In genomic region chr3:179066058-179066457, GRCh38 we compare ENCODE assay signal across 15 cellular contexts. TPM values are rescaled to one million over a fixed set of nuclear protein-coding genes. Genes with fewer than 3 reads are reported as not detected.
DNase-seq lines count a peak whose midpoint lies in the region; ATAC-seq and TF ChIP-seq lines count a peak whose summit lies in the region.
"Had no signal": no experiment of that assay in that cellular context is flagged by ENCODE, and none has a peak within 500 bp of the region (broad histone marks: within the 10 kb centered on the region; RNA-seq: fewer than 3 reads in every experiment).

No MANE protein-coding gene starts in this region.

- peaks cover under 1% of the 10 kb centered on the region for H3K27me3 Mint-ChIP-seq in brain
- H3K27me3 Mint-ChIP-seq: activated T-cell treated with anti-CD3 and anti-CD28 coated beads, Interleukin-2, amount 50 U/mL, for 24 hours; dendritic cell treated with granulocyte-macrophage colony-stimulating factor and Interleukin-4, amounts not matched to agents 40 ng/mL and 50 ng/mL, for 4 days had no signal

- H3K4me3 Mint-ChIP-seq in brain = peak overlapping the region in 3 of 5 experiments; percentile 16 to 70 (median 29)
- H3K4me3 Mint-ChIP-seq: activated T-cell treated with anti-CD3 and anti-CD28 coated beads, Interleukin-2, amount 50 U/mL, for 24 hours; CD8-positive, alpha-beta T cell; dendritic cell treated with granulocyte-macrophage colony-stimulating factor and Interleukin-4, amounts not matched to agents 40 ng/mL and 50 ng/mL, for 4 days had no signal

- H3K27ac Mint-ChIP-seq in brain = peak overlapping the region in 1 of 5 experiments; percentile 25
- H3K27ac Mint-ChIP-seq: activated T-cell treated with anti-CD3 and anti-CD28 coated beads, Interleukin-2, amount 50 U/mL, for 24 hours; CD8-positive, alpha-beta T cell; dendritic cell treated with granulocyte-macrophage colony-stimulating factor and Interleukin-4, amounts not matched to agents 40 ng/mL and 50 ng/mL, for 4 days had no signal

- DNase-seq in superior temporal gyrus (ENCODE audit: extremely low spot score) (no peak), NCI-H2081 (lab: John Stamatoyannopoulos, UW) (no peak)
- DNase-seq in effector CD8-positive, alpha-beta T cell (lab: John Stamatoyannopoulos, UW) = no peak
- DNase-seq: activated T-cell treated with anti-CD3 and anti-CD28 coated beads, Interleukin-2, amount 50 U/mL, for 24 hours; amniotic stem cell; CD8-positive, alpha-beta T cell; GDM1; mammary epithelial cell; substantia nigra had no signal

- ATAC-seq in GM18873 (IDR thresholded peaks at IDR 0.05; ENCODE audit: low FRiP score, unreplicated experiment) (peak; percentile 51), GM21529 (IDR thresholded peaks at IDR 0.05; ENCODE audit: unreplicated experiment) (peak; percentile 65), HG03045 (IDR thresholded peaks at IDR 0.05; ENCODE audit: unreplicated experiment) (peak; percentile 50)
- ATAC-seq: activated CD4-positive, CD25-positive, alpha-beta regulatory T cell treated with anti-CD3 and anti-CD28 coated beads, Interleukin-2, amount 50 U/mL, for 24 hours; CD8-positive, alpha-beta T cell had no signal

- peaks cover 94% of the 10 kb centered on the region for H3K4me1 Mint-ChIP-seq in brain

- peaks cover 83% of the 10 kb centered on the region for H3K36me3 Mint-ChIP-seq in brain

- no peaks in the 10 kb centered on the region for H3K9me3 Mint-ChIP-seq in brain
- H3K9me3 Mint-ChIP-seq: activated T-cell treated with anti-CD3 and anti-CD28 coated beads, Interleukin-2, amount 50 U/mL, for 24 hours; CD8-positive, alpha-beta T cell; dendritic cell treated with granulocyte-macrophage colony-stimulating factor and Interleukin-4, amounts not matched to agents 40 ng/mL and 50 ng/mL, for 4 days had no signal

- TF ChIP-seq CTCF in brain (conservative IDR thresholded peaks at IDR 0.05) = no peak

RNA-seq across cellular contexts. Expression of gene ZMAT3, which starts 5.6 kb away (rescaled TPM):
- 5.3 TPM for polyA plus RNA-seq in brain (ENCODE audit: insufficient read depth, low read depth, low replicate concordance)
